9 cellular contexts compared by ENCODE assay signal in the genomic region with DNA sequence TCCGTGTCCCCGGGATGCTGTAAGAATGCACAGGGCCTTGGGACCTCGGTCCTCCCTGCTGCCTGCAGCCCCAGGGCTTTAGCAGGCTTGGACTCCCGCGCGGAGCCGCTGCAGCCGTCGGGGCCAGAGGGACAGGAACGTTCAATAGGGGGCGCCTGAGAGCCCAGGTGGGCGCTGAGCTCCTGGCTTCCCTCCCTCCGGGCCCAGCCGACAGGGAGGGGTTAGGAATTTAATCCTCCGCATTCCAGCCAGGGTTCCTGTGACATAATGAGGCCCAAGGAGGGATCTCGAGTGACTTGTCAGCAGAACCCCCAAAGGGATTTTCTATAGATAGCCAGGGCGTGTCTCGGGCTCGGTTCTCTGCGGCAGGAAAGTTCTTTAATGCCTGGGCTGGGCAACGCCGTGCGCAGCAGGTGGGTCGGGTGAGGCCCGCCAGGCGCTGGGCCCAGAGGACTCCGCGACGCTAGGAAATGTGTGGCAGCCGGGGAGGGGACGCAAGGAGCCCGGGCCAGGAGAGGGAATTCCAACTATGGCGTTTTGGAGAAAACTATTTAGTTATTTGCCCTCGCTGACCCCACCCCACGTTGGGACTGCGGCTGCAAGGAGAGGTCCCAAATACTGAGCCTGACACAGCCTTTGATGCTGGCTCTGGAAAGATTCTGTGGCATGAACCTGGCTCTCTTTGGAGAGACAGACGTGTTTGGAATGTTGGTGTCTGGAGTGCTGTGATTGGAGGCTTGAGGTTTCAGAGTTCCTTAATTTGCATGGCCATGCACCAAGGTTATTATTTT.
DNase-seq lines count a peak whose midpoint lies in the region; ATAC-seq and TF ChIP-seq lines count a peak whose summit lies in the region.
"Had no signal": no experiment of that assay in that cellular context is flagged by ENCODE, and none has a peak within 500 bp of the region (broad histone marks: within the 10 kb centered on the region; RNA-seq: fewer than 3 reads in every experiment).

No MANE protein-coding gene starts in this region.

- H4K20me1 ChIP-seq in HCT116 (ENCODE audit: insufficient read depth) = no peaks in the 10 kb centered on the region

- H3K9ac ChIP-seq in HCT116 (ENCODE audit: low read length) (peak overlapping the region; percentile 33), skeletal muscle tissue (ENCODE audit: low read depth in 1 of 3, low read length in 3 of 3) (peak overlapping the region in 1 of 3 donors; percentile 66)

- TF ChIP-seq POLR2A in HCT116 (IDR thresholded peaks at IDR 0.05; ENCODE audit: borderline replicate concordance, extremely low read depth, insufficient read depth, insufficient read length) = no peak

- BruUV-seq in HCT116 (replicated peaks; lab: Mats Ljungman, UMichigan) = no TSS peak

- intact Hi-C loops in HCT116 (cut with micrococcal nuclease) (loop anchor here (1.0 kb wide), 1 partner anchor 313 kb away; no protein-coding TSS in a partner anchor), left ventricle myocardium inferior (cut with micrococcal nuclease) (no loop called here)

- no peaks in the 10 kb centered on the region for H3K79me2 ChIP-seq in HCT116 (ENCODE audit: insufficient read depth, low read length)

- H3K27ac ChIP-seq in HCT116 (ENCODE audit: low read depth, low read length) (no peak overlapping the region), WERI-Rb-1 (no peak overlapping the region), left ventricle myocardium inferior (replicated peaks) (peak overlapping the region; percentile 56), skeletal muscle tissue (ENCODE audit: low read depth, low read length) (peak overlapping the region; percentile 62)
- H3K27ac ChIP-seq: SK-N-MC had no signal

- H2AFZ ChIP-seq in HCT116 (ENCODE audit: low read depth, low read length, poor library complexity, severe bottlenecking) = peak overlapping the region; percentile 99

- no peaks in the 10 kb centered on the region for H3K27me3 ChIP-seq in HCT116 (ENCODE audit: insufficient read depth, low read length)
- peaks cover 92% of the 10 kb centered on the region for H3K27me3 ChIP-seq in WERI-Rb-1 (ENCODE audit: insufficient read depth, low read depth, severe bottlenecking)
- peaks cover 8% of the 10 kb centered on the region for H3K27me3 ChIP-seq in left ventricle myocardium inferior (ENCODE audit: low read depth)
- H3K27me3 ChIP-seq in skeletal muscle tissue (ENCODE audit: control insufficient read depth in 3 of 3, insufficient read depth in 3 of 3, low read length in 3 of 3) = no peaks in the 10 kb centered on the region

- peak; percentile 76 for TF ChIP-seq RAD21 in HCT116 (IDR thresholded peaks at IDR 0.05; ENCODE audit: low read depth)

- peak; percentile 72 for DNase-seq in GM10248 (ENCODE audit: extremely low spot score)
- DNase-seq in HCT116 (ENCODE audit: low read depth, low spot score) = peak; percentile 59
- DNase-seq in WERI-Rb-1 = peak; percentile 83
- no peak for DNase-seq in left ventricle myocardium inferior
- DNase-seq in Kasumi-1 (lab: John Stamatoyannopoulos, UW) = no peak
- DNase-seq in foreskin melanocyte = no peak
- DNase-seq in stimulated activated naive CD4-positive, alpha-beta T cell treated with Interleukin-2 at 50 U/mL for 16 hours (lab: John Stamatoyannopoulos, UW) = no peak

- ATAC-seq in HCT116 = peak; percentile 95

- H3K4me2 ChIP-seq in HCT116 (ENCODE audit: low read length) = peak overlapping the region; percentile 80

- peaks cover 3 to 16% of the 10 kb centered on the region in 2 experiments; a peak in 3 of 4 replicates for H3K4me1 ChIP-seq in HCT116 (ENCODE audit: control insufficient read depth in 1 of 2, insufficient read depth in 2 of 2, low read length in 2 of 2)
- H3K4me1 ChIP-seq in left ventricle myocardium inferior = peaks cover 25% of the 10 kb centered on the region
- H3K4me1 ChIP-seq in skeletal muscle tissue (ENCODE audit: control insufficient read depth in 3 of 3, insufficient read depth in 3 of 3, low read length in 3 of 3) = peaks cover 9 to 14% (median 11%) of the 10 kb centered on the region in 3 donors

- POLR2A ChIA-PET in GM10248 (lab: Yijun Ruan, JAX) = no interaction called here
- POLR2A ChIA-PET in HCT116 (lab: Charles Lee) = no interaction called here

- TF ChIP-seq CTCF in GM10248 (IDR thresholded peaks at IDR 0.05; ENCODE audit: control extremely low read depth, extremely low read depth, low read depth, missing control alignments) (peak; percentile 56), HCT116 (IDR thresholded peaks at IDR 0.05 in 2 of 3, conservative IDR thresholded peaks at IDR 0.05 in 1 of 3; ENCODE audit: borderline replicate concordance in 1 of 3, insufficient read depth in 1 of 3, low read depth in 2 of 3, low read length in 2 of 3) (peak; percentile 66 to 88 (median 86)), WERI-Rb-1 (IDR thresholded peaks at IDR 0.05; ENCODE audit: low read depth, low read length) (peak; percentile 88), left ventricle myocardium inferior (IDR thresholded peaks at IDR 0.05; ENCODE audit: borderline replicate concordance) (peak; percentile 66)

- H3K9me2 ChIP-seq in HCT116 (ENCODE audit: insufficient read depth) = no peaks in the 10 kb centered on the region

- RAD21 ChIA-PET in HCT116 (lab: Charles Lee; ENCODE audit: low non-redundant PET in 1 of 2, low total read pairs in 2 of 2, uncharacterized antibody in 2 of 2, unreplicated experiment in 2 of 2) = no interaction called here

- no peaks in the 10 kb centered on the region; a peak in 1 of 4 replicates for H3K9me3 ChIP-seq in HCT116 (ENCODE audit: control insufficient read depth in 1 of 2, insufficient read depth in 1 of 2, low read depth in 1 of 2, low read length in 2 of 2)
- H3K9me3 ChIP-seq in WERI-Rb-1 (ENCODE audit: severe bottlenecking) = peaks cover 4% of the 10 kb centered on the region
- H3K9me3 ChIP-seq in left ventricle myocardium inferior (replicated peaks) = peaks cover 13% of the 10 kb centered on the region
- no peaks in the 10 kb centered on the region for H3K9me3 ChIP-seq in skeletal muscle tissue (ENCODE audit: control insufficient read depth in 3 of 3, low read length in 3 of 3)

- no peaks in the 10 kb centered on the region for H3K36me3 ChIP-seq in HCT116 (ENCODE audit: control insufficient read depth in 1 of 2, insufficient read depth in 2 of 2, low read length in 2 of 2)
- no peaks in the 10 kb centered on the region for H3K36me3 ChIP-seq in WERI-Rb-1
- no peaks in the 10 kb centered on the region for H3K36me3 ChIP-seq in left ventricle myocardium inferior
- H3K36me3 ChIP-seq in skeletal muscle tissue (ENCODE audit: control insufficient read depth in 3 of 3, insufficient read depth in 3 of 3, low read length in 3 of 3) = no peaks in the 10 kb centered on the region

- H3K4me3 ChIP-seq in HCT116 (replicated peaks in 1 of 2; ENCODE audit: low read depth in 1 of 2, low read length in 2 of 2) = peak overlapping the region; percentile 34 to 49
- peak overlapping the region; percentile 15; the same call in 1 of the 2 replicates for H3K4me3 ChIP-seq in WERI-Rb-1 (ENCODE audit: low read depth, low read length)
- peak overlapping the region; percentile 49 for H3K4me3 ChIP-seq in left ventricle myocardium inferior
- peak overlapping the region; percentile 25 to 49 (median 25) for H3K4me3 ChIP-seq in skeletal muscle tissue (ENCODE audit: low read length in 3 of 3)
- H3K4me3 ChIP-seq: SK-N-MC had no signal

- CTCF ChIA-PET in GM10248 (lab: Yijun Ruan, JAX) (interaction anchor here (0.7 to 1.9 kb wide), 15 partner anchors 13 to 593 kb away, joined by 3 to 10 read pairs (median 3); no protein-coding TSS in a partner anchor), HCT116 (lab: Charles Lee) (interaction anchor here (0.5 to 1.5 kb wide), 7 partner anchors 13 to 244 kb away, joined by 3 to 5 read pairs (median 4); no protein-coding TSS in a partner anchor)

TF ChIP-seq in HCT116, 20 proteins besides CTCF, POLR2A, EP300 and RAD21:
- TF ChIP-seq ELF1 (IDR thresholded peaks at IDR 0.05; ENCODE audit: borderline replicate concordance, low read depth) (no peak), JUND (IDR thresholded peaks at IDR 0.05) (no peak), CBX3 (IDR thresholded peaks at IDR 0.05; ENCODE audit: low read depth) (peak; percentile 61), YY1 (IDR thresholded peaks at IDR 0.05; ENCODE audit: extremely low read depth, insufficient replicate concordance, low read depth, low read length) (peak; percentile 37), TCF7L2 (IDR thresholded peaks at IDR 0.05; ENCODE audit: borderline replicate concordance, extremely low read depth, insufficient read depth, insufficient read length) (peak; percentile 10), ZFX (IDR thresholded peaks at IDR 0.05) (peak; percentile 69)
- TF ChIP-seq, protein P1, sequence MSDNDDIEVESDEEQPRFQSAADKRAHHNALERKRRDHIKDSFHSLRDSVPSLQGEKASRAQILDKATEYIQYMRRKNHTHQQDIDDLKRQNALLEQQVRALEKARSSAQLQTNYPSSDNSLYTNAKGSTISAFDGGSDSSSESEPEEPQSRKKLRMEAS (IDR thresholded peaks at IDR 0.05) = peak; percentile 79

Comparison
In these comparisons a context has a peak if more than half of its experiments do, and no peak if none do; other contexts are left out.
1. DNase-seq: peak in GM10248 (single experiment), HCT116 (single experiment) and WERI-Rb-1 (single experiment); none in left ventricle myocardium inferior (single experiment), Kasumi-1 (0 of 2), foreskin melanocyte (single experiment) and stimulated activated naive CD4-positive, alpha-beta T cell treated with Interleukin-2 at 50 U/mL for 16 hours (single experiment).
2. H3K27ac ChIP-seq: peak in left ventricle myocardium inferior (single experiment) and skeletal muscle tissue (single experiment); none in HCT116 (single experiment) and WERI-Rb-1 (single experiment).
3. Peak in every context shown above with its lines, with median percentiles within 50 percentile points of each other: CTCF ChIP-seq and H3K4me3 ChIP-seq.